24 cellular contexts compared by ENCODE assay signal in the genomic region with DNA sequence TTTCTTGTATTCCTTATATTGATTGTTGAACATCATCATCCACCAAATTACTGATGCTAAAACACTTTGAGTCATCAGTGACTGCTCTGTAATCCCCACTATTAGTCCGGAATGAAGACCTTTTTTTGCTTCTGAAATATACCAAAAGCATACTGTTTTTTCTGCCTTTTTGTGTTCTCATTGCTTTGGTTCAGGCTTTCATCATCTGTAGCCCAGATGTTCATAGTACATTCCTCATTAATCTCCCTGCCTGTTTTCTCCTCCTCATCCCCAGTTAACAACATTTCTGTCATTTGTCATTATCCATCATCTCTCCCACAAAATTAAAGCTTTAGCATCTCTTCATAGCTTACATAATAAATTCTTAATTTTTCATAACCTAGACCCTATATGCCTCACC. TPM values are rescaled to one million over a fixed set of nuclear protein-coding genes. Genes with fewer than 3 reads are reported as not detected.
DNase-seq lines count a peak whose midpoint lies in the region; ATAC-seq, FAIRE-seq and TF ChIP-seq lines count a peak whose summit lies in the region.
"Had no signal": no experiment of that assay in that cellular context is flagged by ENCODE, and none has a peak within 500 bp of the region (broad histone marks: within the 10 kb centered on the region; RNA-seq: fewer than 3 reads in every experiment).

No MANE protein-coding gene starts in this region.

- no peak overlapping the region for H3K9ac ChIP-seq in smooth muscle cell (ENCODE audit: low read depth)
- H3K9ac ChIP-seq: BLaER1 had no signal

- no peak for TF ChIP-seq POLR2A in GM12892 (IDR thresholded peaks at IDR 0.05; ENCODE audit: low read depth, low read length)

- no peaks in the 10 kb centered on the region for H3K27me3 ChIP-seq in smooth muscle cell (ENCODE audit: low read depth)
- H3K27me3 ChIP-seq: BLaER1 had no signal

- H3K4me1 ChIP-seq in smooth muscle cell (ENCODE audit: low read depth): peaks cover 5% of the 10 kb centered on the region
- H3K4me1 ChIP-seq: BLaER1 had no signal

- 18% methylated on average over 1 of the region's 1 CpG for WGBS in smooth muscle cell (ENCODE audit: low lambda C conversion rate)

- peak overlapping the region; percentile 19 for H3K4me2 ChIP-seq in smooth muscle cell
- H3K4me2 ChIP-seq: BLaER1 had no signal

- H3K4me3 ChIP-seq in fibroblast of mammary gland (ENCODE audit: control insufficient read depth, low read depth, low read length): no peak overlapping the region
- H3K4me3 ChIP-seq in smooth muscle cell: no peak overlapping the region
- H3K4me3 ChIP-seq: BLaER1, GM12878, SK-N-MC had no signal

- H4K20me1 ChIP-seq in smooth muscle cell (ENCODE audit: low read depth): peaks cover 4% of the 10 kb centered on the region

- peaks cover 16% of the 10 kb centered on the region for H3K4me1 Mint-ChIP-seq in activated T-cell treated with anti-CD3 and anti-CD28 coated beads, Interleukin-2, amount 50 U/mL, for 72 hours (ENCODE audit: low read depth)

- no peaks in the 10 kb centered on the region for H3K27me3 Mint-ChIP-seq in activated T-cell treated with anti-CD3 and anti-CD28 coated beads, Interleukin-2, amount 50 U/mL, for 72 hours (ENCODE audit: low read depth)
- H3K27me3 Mint-ChIP-seq: CD4-positive, CD25-positive, alpha-beta regulatory T cell had no signal

- no peak for ATAC-seq in activated T-cell treated with anti-CD3 and anti-CD28 coated beads, Interleukin-2, amount 50 U/mL, for 72 hours (replicated peaks in 1 of 2)
- ATAC-seq: GM12878 had no signal

- peak; percentile 24 for FAIRE-seq in GM12892 (lab: Jason Lieb, UNC)
- FAIRE-seq: D721Med, GM12878, RCC 7860 had no signal

- no peaks in the 10 kb centered on the region for H3K9me3 ChIP-seq in smooth muscle cell (replicated peaks; ENCODE audit: low read depth)
- H3K9me3 ChIP-seq: BLaER1 had no signal

- no peak overlapping the region for H3K4me3 Mint-ChIP-seq in activated T-cell treated with anti-CD3 and anti-CD28 coated beads, Interleukin-2, amount 50 U/mL, for 72 hours

- no peaks in the 10 kb centered on the region for H3K36me3 ChIP-seq in smooth muscle cell (ENCODE audit: low read depth)

- no peaks in the 10 kb centered on the region for H3K9me3 Mint-ChIP-seq in activated T-cell treated with anti-CD3 and anti-CD28 coated beads, Interleukin-2, amount 50 U/mL, for 72 hours
- H3K9me3 Mint-ChIP-seq: CD4-positive, CD25-positive, alpha-beta regulatory T cell had no signal

- H3K27ac ChIP-seq in smooth muscle cell (ENCODE audit: low read depth): peak overlapping the region; percentile 81
- H3K27ac ChIP-seq: BLaER1, SK-N-MC had no signal

- peaks cover 24% of the 10 kb centered on the region for H3F3A ChIP-seq in smooth muscle cell (ENCODE audit: low read depth)

- peaks cover 8 to 42% of the 10 kb centered on the region in 2 donors for H3K36me3 Mint-ChIP-seq in activated T-cell treated with anti-CD3 and anti-CD28 coated beads, Interleukin-2, amount 50 U/mL, for 72 hours (ENCODE audit: insufficient read depth in 2 of 2)

- peak overlapping the region; percentile 5 for H3K27ac Mint-ChIP-seq in activated T-cell treated with anti-CD3 and anti-CD28 coated beads, Interleukin-2, amount 50 U/mL, for 72 hours
- H3K27ac Mint-ChIP-seq: CD4-positive, CD25-positive, alpha-beta regulatory T cell had no signal

- no peak for DNase-seq in activated T-cell treated with anti-CD3 and anti-CD28 coated beads, Interleukin-2, amount 50 U/mL, for 72 hours
- DNase-seq in activated T-cell treated with anti-CD3 and anti-CD28 coated beads for 4 hours: no peak
- DNase-seq in GM12892 (ENCODE audit: insufficient read length): no peak
- DNase-seq in fibroblast of mammary gland (ENCODE audit: low read depth): peak; percentile 17
- DNase-seq in smooth muscle cell (lab: John Stamatoyannopoulos, UW; ENCODE audit: unreplicated experiment): no peak
- DNase-seq in HuH-7.5 (ENCODE audit: low spot score): no peak
- no peak for DNase-seq in DMS79 treated with DMSO at 0.1 percent for 48 hours (lab: John Stamatoyannopoulos, UW)
- no peak for DNase-seq in NCI-H446 (lab: John Stamatoyannopoulos, UW)
- DNase-seq: 8988T; ACHN; CD4-positive, CD25-positive, alpha-beta regulatory T cell; KBM-7; NCI-H1105 treated with DMSO at 0.1 percent for 48 hours; NCI-H146; NCI-H1930; NCI-H2107; NCI-H524 treated with DMSO at 0.1 percent for 48 hours; NCI-H774; SIG-M5 had no signal

- peaks cover 44% of the 10 kb centered on the region for H3K79me2 ChIP-seq in smooth muscle cell (ENCODE audit: low read depth)

- H2AFZ ChIP-seq in smooth muscle cell (ENCODE audit: low read depth): no peak overlapping the region

- TF ChIP-seq CTCF in fibroblast of mammary gland (conservative IDR thresholded peaks at IDR 0.05; ENCODE audit: control insufficient read depth, insufficient read depth, low read depth, low read length) (no peak), smooth muscle cell (IDR thresholded peaks at IDR 0.05; ENCODE audit: borderline replicate concordance, insufficient read depth, poor library complexity, severe bottlenecking) (no peak)

RNA-seq across cellular contexts. Expression of a gene that starts 9.2 kb away (rescaled TPM):
- total RNA-seq in activated T-cell treated with anti-CD3 and anti-CD28 coated beads, Interleukin-2, amount 50 U/mL, for 72 hours: 100 to 1,000 TPM; 159 to 168 TPM
- 54.3 TPM for polyA plus RNA-seq in GM12892 (2012; ENCODE audit: missing spikeins)
- total RNA-seq in smooth muscle cell: 67.7 and 84.7 TPM in 2 replicates
- 37.4 and 47.6 TPM in 2 replicates for polyA plus RNA-seq in smooth muscle cell

RNA-seq across cellular contexts. Expression of a gene that starts 9.9 kb away (rescaled TPM):
- total RNA-seq in activated T-cell treated with anti-CD3 and anti-CD28 coated beads, Interleukin-2, amount 50 U/mL, for 72 hours: 10 to 100 TPM; 60.6 to 64.0 TPM
- polyA plus RNA-seq in GM12892 (2012; ENCODE audit: missing spikeins): 28.4 TPM
- 31.3 and 33.4 TPM in 2 replicates for total RNA-seq in smooth muscle cell
- 12.9 and 14.0 TPM in 2 replicates for polyA plus RNA-seq in smooth muscle cell
